Comparison of ENCODE assay signal across 18 cellular contexts in the genomic region with DNA sequence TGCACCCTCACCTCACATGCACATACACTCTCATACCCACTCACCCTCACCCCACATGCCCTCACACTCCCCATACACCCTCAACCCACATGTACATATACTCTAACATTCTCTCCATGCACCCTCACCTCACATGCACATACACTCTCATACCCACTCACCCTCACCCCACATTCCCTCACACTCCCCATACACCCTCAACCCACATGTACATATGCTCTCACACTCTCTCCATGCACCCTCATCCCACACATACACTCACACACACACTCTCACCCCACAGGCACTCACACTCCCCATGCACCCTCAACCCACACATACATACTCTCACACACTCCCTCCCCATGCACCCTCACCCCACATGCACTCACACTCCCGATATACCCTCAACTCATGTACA.
DNase-seq lines count a peak whose midpoint lies in the region; ATAC-seq and TF ChIP-seq lines count a peak whose summit lies in the region.
"Had no signal": no experiment of that assay in that cellular context is flagged by ENCODE, and none has a peak within 500 bp of the region (broad histone marks: within the 10 kb centered on the region; RNA-seq: fewer than 3 reads in every experiment).

No MANE protein-coding gene starts in this region.

- no peaks in the 10 kb centered on the region for H3K4me1 Mint-ChIP-seq in natural killer cell treated with Interleukin-12 subunit alpha and Interleukin-12 subunit beta and Interleukin-15 and Interleukin-18, amount 100 ng/mL, for 72 hours (ENCODE audit: low read depth in 2 of 2)
- no peaks in the 10 kb centered on the region for H3K4me1 Mint-ChIP-seq in stimulated activated memory B cell treated with anti-CD40 and anti-IgM and Interleukin-4, amounts not matched to agents 10 μg/mL and 1 μg/mL and 100 μg/mL, for 72 hours
- H3K4me1 Mint-ChIP-seq: CD14-positive monocyte had no signal

- no peak overlapping the region for H3K4me3 ChIP-seq in right atrium auricular region
- H3K4me3 ChIP-seq: BLaER1, HAP-1 had no signal

- H3K27ac Mint-ChIP-seq in natural killer cell treated with Interleukin-12 subunit alpha and Interleukin-12 subunit beta and Interleukin-15 and Interleukin-18, amount 100 ng/mL, for 72 hours, result no peak overlapping the region
- H3K27ac Mint-ChIP-seq in stimulated activated memory B cell treated with anti-CD40 and anti-IgM and Interleukin-4, amounts not matched to agents 10 μg/mL and 1 μg/mL and 100 μg/mL, for 72 hours, result no peak overlapping the region
- H3K27ac Mint-ChIP-seq: CD14-positive monocyte; CD8-positive, alpha-beta T cell had no signal

- H3K4me3 Mint-ChIP-seq in natural killer cell treated with Interleukin-12 subunit alpha and Interleukin-12 subunit beta and Interleukin-15 and Interleukin-18, amount 100 ng/mL, for 72 hours, result no peak overlapping the region
- no peak overlapping the region for H3K4me3 Mint-ChIP-seq in stimulated activated memory B cell treated with anti-CD40 and anti-IgM and Interleukin-4, amounts not matched to agents 10 μg/mL and 1 μg/mL and 100 μg/mL, for 72 hours
- H3K4me3 Mint-ChIP-seq: CD14-positive monocyte; CD8-positive, alpha-beta T cell had no signal

- H3K27me3 ChIP-seq in right atrium auricular region, result no peaks in the 10 kb centered on the region
- H3K27me3 ChIP-seq: BLaER1 had no signal

- peak; percentile 17 for ATAC-seq in left ventricle myocardium superior
- peak; percentile 32 to 38 for ATAC-seq in natural killer cell treated with Interleukin-12 subunit alpha and Interleukin-12 subunit beta and Interleukin-15 and Interleukin-18, amount 100 ng/mL, for 72 hours
- ATAC-seq in stimulated activated memory B cell treated with anti-CD40 and anti-IgM and Interleukin-4, amounts not matched to agents 10 μg/mL and 1 μg/mL and 100 μg/mL, for 72 hours, result peak; percentile 17
- ATAC-seq: CD8-positive, alpha-beta T cell; HepG2 had no signal

- no peaks in the 10 kb centered on the region for H3K36me3 Mint-ChIP-seq in natural killer cell treated with Interleukin-12 subunit alpha and Interleukin-12 subunit beta and Interleukin-15 and Interleukin-18, amount 100 ng/mL, for 72 hours
- no peaks in the 10 kb centered on the region for H3K36me3 Mint-ChIP-seq in stimulated activated memory B cell treated with anti-CD40 and anti-IgM and Interleukin-4, amounts not matched to agents 10 μg/mL and 1 μg/mL and 100 μg/mL, for 72 hours
- H3K36me3 Mint-ChIP-seq: CD8-positive, alpha-beta T cell had no signal

- DNase-seq in left ventricle myocardium superior (no peak), right atrium auricular region (ENCODE audit: low spot score) (no peak), UCSD-AML1 (lab: John Stamatoyannopoulos, UW; ENCODE audit: unreplicated experiment) (no peak), NOMO-1 (lab: John Stamatoyannopoulos, UW; ENCODE audit: unreplicated experiment in 2 of 2) (no peak), NCI-H748 (lab: John Stamatoyannopoulos, UW; ENCODE audit: unreplicated experiment) (no peak)
- DNase-seq in natural killer cell treated with Interleukin-12 subunit alpha and Interleukin-12 subunit beta and Interleukin-15 and Interleukin-18, amount 100 ng/mL, for 72 hours (ENCODE audit: low spot score), result no peak
- DNase-seq: 8988T; Calu3; CD8-positive, alpha-beta T cell; DMS79 treated with DMSO at 0.1 percent for 48 hours; GF-D8; GOT3 had no signal

- H3K9me3 ChIP-seq in right atrium auricular region, result no peaks in the 10 kb centered on the region
- H3K9me3 ChIP-seq: HAP-1 had no signal

- no peaks in the 10 kb centered on the region for H3K27me3 Mint-ChIP-seq in natural killer cell treated with Interleukin-12 subunit alpha and Interleukin-12 subunit beta and Interleukin-15 and Interleukin-18, amount 100 ng/mL, for 72 hours
- H3K27me3 Mint-ChIP-seq in stimulated activated memory B cell treated with anti-CD40 and anti-IgM and Interleukin-4, amounts not matched to agents 10 μg/mL and 1 μg/mL and 100 μg/mL, for 72 hours, result no peaks in the 10 kb centered on the region

- no peaks in the 10 kb centered on the region for H3K36me3 ChIP-seq in right atrium auricular region
- H3K36me3 ChIP-seq: BLaER1, HAP-1 had no signal

- H3K4me1 ChIP-seq in right atrium auricular region, result no peaks in the 10 kb centered on the region
- H3K4me1 ChIP-seq: BLaER1, HAP-1 had no signal

- no peak overlapping the region for H3K27ac ChIP-seq in right atrium auricular region
- peak overlapping the region; percentile 39 for H3K27ac ChIP-seq in cingulate gyrus (ENCODE audit: low read depth, low read length)
- H3K27ac ChIP-seq: BLaER1 had no signal

- TF ChIP-seq CTCF in right atrium auricular region (IDR thresholded peaks at IDR 0.05), result no peak

- no peaks in the 10 kb centered on the region for H3K9me3 Mint-ChIP-seq in natural killer cell treated with Interleukin-12 subunit alpha and Interleukin-12 subunit beta and Interleukin-15 and Interleukin-18, amount 100 ng/mL, for 72 hours
- H3K9me3 Mint-ChIP-seq in stimulated activated memory B cell treated with anti-CD40 and anti-IgM and Interleukin-4, amounts not matched to agents 10 μg/mL and 1 μg/mL and 100 μg/mL, for 72 hours, result no peaks in the 10 kb centered on the region
- H3K9me3 Mint-ChIP-seq: CD8-positive, alpha-beta T cell had no signal

- intact Hi-C loops in left ventricle myocardium superior (cut with micrococcal nuclease), result no loop called here
